Comparison of ENCODE assay signal across 8 cellular contexts in the genomic region with DNA sequence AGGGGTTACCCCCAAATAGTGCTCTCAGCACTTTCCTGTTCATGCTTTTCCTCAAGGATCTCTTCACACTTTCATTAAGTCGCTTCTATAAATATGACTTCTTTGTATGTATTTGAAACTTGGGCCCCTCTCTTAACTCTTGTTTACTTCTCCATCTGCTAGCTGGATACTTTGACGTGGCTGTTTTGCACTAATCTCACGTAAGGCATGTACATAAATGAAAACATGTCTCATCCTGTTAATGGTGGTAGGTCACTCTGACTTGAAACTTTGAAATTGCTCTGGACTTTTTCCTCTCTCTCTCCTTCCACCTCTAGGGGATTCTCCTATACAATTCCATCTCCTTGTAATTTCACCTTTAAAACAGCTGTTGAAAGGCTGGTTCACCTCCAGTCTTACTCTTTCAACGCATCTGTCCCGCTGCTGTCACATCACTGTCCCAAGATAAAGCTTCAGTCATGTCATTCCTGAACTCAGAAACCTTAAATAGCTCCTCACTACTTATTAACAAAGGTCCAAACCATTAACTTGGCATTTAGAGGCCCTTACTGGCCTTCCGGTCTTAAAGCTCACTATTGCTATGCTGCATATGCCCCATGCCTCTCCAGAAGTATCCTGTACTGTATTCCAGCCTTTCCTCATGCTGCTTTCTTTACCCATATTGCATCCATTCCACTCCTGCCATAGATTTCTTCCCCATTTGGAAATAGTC. TPM values are rescaled to one million over a fixed set of nuclear protein-coding genes. Genes with fewer than 3 reads are reported as not detected.
A peak's percentile ranks its signal among the peaks of the same experiment; 100 is the strongest.
DNase-seq lines count a peak whose midpoint lies in the region; ATAC-seq and TF ChIP-seq lines count a peak whose summit lies in the region.

No MANE protein-coding gene starts in this region.

- H3K27me3 Mint-ChIP-seq in H9 (ENCODE audit: low read depth): peaks cover 2% of the 10 kb centered on the region; the same call in 1 of the 2 replicates
- H3K27me3 Mint-ChIP-seq in glutamatergic neuron (ENCODE audit: unreplicated experiment): peaks cover 3% of the 10 kb centered on the region

- H3K36me3 Mint-ChIP-seq in H9 (ENCODE audit: insufficient read depth in 1 of 3, low read depth in 3 of 3) (peaks cover 0 to 8% (median 8%) of the 10 kb centered on the region in 3 experiments; a peak in 5 of 7 replicates), glutamatergic neuron (ENCODE audit: unreplicated experiment) (no peaks in the 10 kb centered on the region)

- H3K9me3 Mint-ChIP-seq in H9: no peaks in the 10 kb centered on the region; a peak in 1 of 5 replicates
- peaks cover 7% of the 10 kb centered on the region for H3K9me3 Mint-ChIP-seq in glutamatergic neuron (ENCODE audit: unreplicated experiment)

- no peak for TF ChIP-seq CTCF in H9 (conservative IDR thresholded peaks at IDR 0.05)
- TF ChIP-seq CTCF in VCaP (conservative IDR thresholded peaks at IDR 0.05): no peak
- TF ChIP-seq CTCF in glutamatergic neuron (IDR thresholded peaks at IDR 0.05; ENCODE audit: partially characterized antibody, unreplicated experiment): no peak
- no peak for TF ChIP-seq CTCF in omental fat pad (IDR thresholded peaks at IDR 0.05)

- peak overlapping the region in 1 of 3 experiments; percentile 33; a peak in 2 of 7 replicates for H3K27ac Mint-ChIP-seq in H9
- peak overlapping the region; percentile 100 for H3K27ac Mint-ChIP-seq in glutamatergic neuron (ENCODE audit: unreplicated experiment)

- peak overlapping the region; percentile 96 for H3K9ac ChIP-seq in H9 (ENCODE audit: extremely low read depth, insufficient read length, low read length)
- peak overlapping the region; percentile 98 to 99 (median 98) for H3K9ac ChIP-seq in skeletal muscle tissue (ENCODE audit: low read depth in 1 of 3, low read length in 3 of 3)

- H3K18ac ChIP-seq in H9 (ENCODE audit: insufficient read length, low read depth, low read length): peak overlapping the region; percentile 5

- ATAC-seq in omental fat pad (ENCODE audit: low FRiP score): no peak

- H4K20me1 ChIP-seq in H9 (ENCODE audit: control insufficient read depth, insufficient read depth, insufficient read length): peaks cover 2% of the 10 kb centered on the region

- H2BK15ac ChIP-seq in H9 (ENCODE audit: low read depth, low read length): no peak overlapping the region

- H3K27me3 ChIP-seq in H9 (ENCODE audit: insufficient read depth, low read length): no peaks in the 10 kb centered on the region
- no peaks in the 10 kb centered on the region for H3K27me3 ChIP-seq in skeletal muscle tissue (ENCODE audit: control insufficient read depth in 3 of 3, insufficient read depth in 3 of 3, low read length in 3 of 3)

- H3K56ac ChIP-seq in H9 (ENCODE audit: insufficient read length, low read depth, low read length): no peak overlapping the region

- peak overlapping the region; percentile 97 to 98 for H3K4me3 Mint-ChIP-seq in H9
- H3K4me3 Mint-ChIP-seq in glutamatergic neuron (ENCODE audit: unreplicated experiment): peak overlapping the region; percentile 96

- H3K79me2 ChIP-seq in H9 (ENCODE audit: insufficient read depth, low read length): peaks cover 5% of the 10 kb centered on the region; the same call in 1 of the 2 replicates

- H3K4me1 Mint-ChIP-seq in H9 (peaks cover 22 to 23% of the 10 kb centered on the region in 2 experiments), glutamatergic neuron (ENCODE audit: low read depth, unreplicated experiment) (peaks cover 15% of the 10 kb centered on the region)

- H2BK5ac ChIP-seq in H9 (ENCODE audit: insufficient read length, low read length): no peak overlapping the region

- H4K8ac ChIP-seq in H9 (replicated peaks; ENCODE audit: insufficient read length, low read depth, low read length): no peak overlapping the region

- no peak overlapping the region for H2BK20ac ChIP-seq in H9 (ENCODE audit: low read depth, low read length, poor library complexity, severe bottlenecking)

- no peaks in the 10 kb centered on the region for H3K9me3 ChIP-seq in H9 (ENCODE audit: control insufficient read depth, low read depth, low read length)
- H3K9me3 ChIP-seq in skeletal muscle tissue (ENCODE audit: control insufficient read depth in 3 of 3, low read length in 3 of 3): no peaks in the 10 kb centered on the region

- H3K4me2 ChIP-seq in H9 (ENCODE audit: insufficient read depth, insufficient read length, low read length): peak overlapping the region; percentile 98

- DNase-seq in H9: no peak
- DNase-seq in glutamatergic neuron: no peak
- no peak for DNase-seq in omental fat pad (ENCODE audit: low spot score)
- DNase-seq in DMS79 treated with DMSO at 0.1 percent for 48 hours (lab: John Stamatoyannopoulos, UW): no peak
- no peak for DNase-seq in NCI-H2227 treated with DMSO at 0.1 percent for 48 hours (lab: John Stamatoyannopoulos, UW)
- no peak for DNase-seq in midbrain (lab: John Stamatoyannopoulos, UW)

- H3K27ac ChIP-seq in H9 (ENCODE audit: insufficient read length, low read depth, low read length) (peak overlapping the region; percentile 94), VCaP (peak overlapping the region; percentile 96), skeletal muscle tissue (ENCODE audit: low read depth, low read length) (peak overlapping the region; percentile 99)

- peak overlapping the region; percentile 86 to 100 (median 93) for H3K4me3 ChIP-seq in skeletal muscle tissue (ENCODE audit: low read length in 3 of 3)

- no peak overlapping the region for H2AK5ac ChIP-seq in H9 (ENCODE audit: insufficient read length, low read length)

- no peak overlapping the region for H4K5ac ChIP-seq in H9 (ENCODE audit: insufficient read length, low read depth, low read length)

- no peak overlapping the region for H3T11ph ChIP-seq in H9 (ENCODE audit: low read length)

- no peak overlapping the region for H4K91ac ChIP-seq in H9 (ENCODE audit: insufficient read length, low read depth, low read length)

- 0 out of 2 replicates have a peak, but pooled peaks cover 3% of the 10 kb centered on the region for H3K4me1 ChIP-seq in H9 (ENCODE audit: insufficient read depth, low read length)
- peaks cover 24 to 38% (median 37%) of the 10 kb centered on the region in 3 donors for H3K4me1 ChIP-seq in skeletal muscle tissue (ENCODE audit: control insufficient read depth in 3 of 3, insufficient read depth in 3 of 3, low read length in 3 of 3)

- H3K79me1 ChIP-seq in H9 (ENCODE audit: insufficient read depth, low read depth, low read length, poor library complexity, severe bottlenecking): peaks cover 10% of the 10 kb centered on the region

- peaks cover 0 to 6% (median 2%) of the 10 kb centered on the region in 3 donors for H3K36me3 ChIP-seq in skeletal muscle tissue (ENCODE audit: control insufficient read depth in 3 of 3, insufficient read depth in 3 of 3, low read length in 3 of 3)

- H2BK12ac ChIP-seq in H9 (ENCODE audit: insufficient read length, low read depth, low read length): peak overlapping the region; percentile 11

- no peak overlapping the region for H2AFZ ChIP-seq in H9 (ENCODE audit: low read length)

- H3K4ac ChIP-seq in H9 (ENCODE audit: low read depth, low read length): no peak overlapping the region

- WGBS in H9 (ENCODE audit: extremely low coverage, insufficient read length, low lambda C conversion rate): no CpG with 5 or more reads among the region's 6 CpGs

- H3K14ac ChIP-seq in H9 (ENCODE audit: insufficient read depth, low read length): peak overlapping the region; percentile 56; the same call in 1 of the 2 replicates

- peaks cover 11% of the 10 kb centered on the region for H3K23me2 ChIP-seq in H9 (ENCODE audit: insufficient read length, low read depth, low read length, poor library complexity, severe bottlenecking)

- H3K23ac ChIP-seq in H9 (ENCODE audit: insufficient read length, low read depth, low read length): peak overlapping the region; percentile 58

- no peak overlapping the region for H2BK120ac ChIP-seq in H9 (ENCODE audit: low read depth, low read length, poor library complexity, severe bottlenecking)

RNA-seq across cellular contexts. Expression of gene BLOC1S6, which starts 1.2 kb away (rescaled TPM):
- total RNA-seq in H9 (2021): 36.9 and 39.7 TPM in 2 replicates
- 38.7 TPM for total RNA-seq in glutamatergic neuron (ENCODE audit: unreplicated experiment)
- 30.8 TPM for total RNA-seq in skeletal muscle tissue
- total RNA-seq in omental fat pad: 10 to 100 TPM; 68.1 to 95.9 (median 82.5) TPM

RNA-seq across cellular contexts. Expression of gene SQOR, which starts 46.5 kb away (rescaled TPM):
- total RNA-seq in H9 (2021) (0.17 TPM in 1 of 2 replicates, not detected in the other), glutamatergic neuron (ENCODE audit: unreplicated experiment) (not detected), skeletal muscle tissue (11.5 TPM), omental fat pad (10 to 100 TPM; 67.0 to 90.3 (median 84.1) TPM)
